In genomic region chr12:103930787-103931536, GRCh38 we compare ENCODE assay signal across 8 cellular contexts. TPM values are rescaled to one million over a fixed set of nuclear protein-coding genes. Genes with fewer than 3 reads are reported as not detected.
A peak's percentile ranks its signal among the peaks of the same experiment; 100 is the strongest.
DNase-seq lines count a peak whose midpoint lies in the region; ATAC-seq and TF ChIP-seq lines count a peak whose summit lies in the region.

No MANE protein-coding gene starts in this region.

- WGBS in lower leg skin, 2 donors = 0 to 1% methylated on average over 30 to 32 of the region's 32 CpGs

- no peak for ATAC-seq in GM18505 (IDR thresholded peaks at IDR 0.05; ENCODE audit: unreplicated experiment)

- H3K9me3 ChIP-seq in HAP-1 (no peaks in the 10 kb centered on the region), duodenal mucosa (ENCODE audit: control insufficient read depth in 1 of 2, low read length in 2 of 2) (no peaks in the 10 kb centered on the region)

- peak overlapping the region; percentile 74 to 95 for H3K9ac ChIP-seq in duodenal mucosa (ENCODE audit: low read depth in 1 of 2, low read length in 2 of 2)

- TF ChIP-seq POLR2A in lower leg skin (IDR thresholded peaks at IDR 0.05) (no peak), GM18505 (IDR thresholded peaks at IDR 0.05; ENCODE audit: borderline replicate concordance, extremely low read depth, insufficient read depth, insufficient read length) (no peak)

- in situ Hi-C loops in HAP-1 (cut with MboI; ENCODE audit: low sequenced_read_pairs) = no loop called here

- H3K4me3 ChIP-seq in AG04449 (ENCODE audit: low read depth, low read length) = peak overlapping the region; percentile 91
- H3K4me3 ChIP-seq in HAP-1 = peak overlapping the region; percentile 94
- H3K4me3 ChIP-seq in duodenal mucosa (ENCODE audit: low read depth in 1 of 2, low read length in 2 of 2) = peak overlapping the region; percentile 86 to 93
- peak overlapping the region; percentile 76 for H3K4me3 ChIP-seq in lower leg skin (ENCODE audit: low read depth, poor library complexity, severe bottlenecking)

- DNase-seq in AG04449 (ENCODE audit: low read depth, low spot score) (no peak), HAP-1 (ENCODE audit: low spot score in 2 of 2) (peak in 1 of 2 experiments; percentile 39), UCSD-AML1 (lab: John Stamatoyannopoulos, UW; ENCODE audit: unreplicated experiment) (peak; percentile 29), lower leg skin (ENCODE audit: low spot score in 2 of 2) (peak; percentile 28 to 86), GDM1 (lab: John Stamatoyannopoulos, UW) (no peak)
- peak; percentile 40 for DNase-seq in stimulated activated CD8-positive, alpha-beta memory T cell treated with anti-CD3 and anti-CD28 coated beads, Interleukin-4, amount 100 ng/mL, for 48 hours

- POLR2A ChIA-PET in AG04449 (lab: Yijun Ruan, JAX) = interaction anchor here (1.3 kb wide), 1 partner anchor 9 kb away, joined by 3 read pairs; no protein-coding TSS in a partner anchor

- CTCF ChIA-PET in AG04449 (lab: Yijun Ruan, JAX) = interaction anchor here (1.2 to 2.5 kb wide), 2 partner anchors 47 to 53 kb away, joined by 4 to 10 read pairs; no protein-coding TSS in a partner anchor

- H3K27ac ChIP-seq in duodenal mucosa (ENCODE audit: low read depth, low read length) = peak overlapping the region; percentile 93

- intact Hi-C loops in lower leg skin (cut with DNase I; ENCODE audit: low total_unique reads) = no loop called here

- H3K27me3 ChIP-seq in HAP-1 (ENCODE audit: low read depth) (no peaks in the 10 kb centered on the region), duodenal mucosa (ENCODE audit: control insufficient read depth in 1 of 2, insufficient read depth in 2 of 2, low read length in 2 of 2) (no peaks in the 10 kb centered on the region)

- no peak for TF ChIP-seq CTCF in AG04449 (IDR thresholded peaks at IDR 0.05; ENCODE audit: insufficient read depth, low read length, missing control alignments)
- TF ChIP-seq CTCF in lower leg skin (IDR thresholded peaks at IDR 0.05) = no peak

- H3K4me1 ChIP-seq in HAP-1 = peaks cover 26% of the 10 kb centered on the region
- H3K4me1 ChIP-seq in duodenal mucosa (ENCODE audit: control insufficient read depth in 1 of 2, insufficient read depth in 2 of 2, low read length in 2 of 2) = peaks cover 44 to 47% of the 10 kb centered on the region in 2 donors

- peaks cover 56% of the 10 kb centered on the region for H3K36me3 ChIP-seq in HAP-1 (replicated peaks)
- H3K36me3 ChIP-seq in duodenal mucosa (ENCODE audit: control insufficient read depth in 1 of 2, insufficient read depth in 2 of 2, low read length in 2 of 2) = peaks cover 27 to 30% of the 10 kb centered on the region in 2 donors

RNA-seq across cellular contexts. Expression of gene HSP90B1, which starts 0.8 kb away (rescaled TPM):
- total RNA-seq in lower leg skin = 100 to 1,000 TPM in 3 of 4 donors, 10 to 100 TPM in 1; 98.4 to 168 (median 135) TPM

RNA-seq across cellular contexts. Expression of gene TDG, which starts 34.7 kb away (rescaled TPM):
- total RNA-seq in lower leg skin = 10 to 100 TPM; 18.9 to 24.3 (median 21.1) TPM

Comparison
In these comparisons a context has a peak if more than half of its experiments do, and no peak if none do; other contexts are left out.
1. DNase-seq: peak in UCSD-AML1 (single experiment), lower leg skin (2 of 2) and stimulated activated CD8-positive, alpha-beta memory T cell treated with anti-CD3 and anti-CD28 coated beads, Interleukin-4, amount 100 ng/mL, for 48 hours (single experiment); none in AG04449 (single experiment) and GDM1 (single experiment).
2. Peak in every context shown above with its lines, with median percentiles within 50 percentile points of each other: H3K4me3 ChIP-seq.